Comparison of ENCODE assay signal across 9 cellular contexts in the genomic region with DNA sequence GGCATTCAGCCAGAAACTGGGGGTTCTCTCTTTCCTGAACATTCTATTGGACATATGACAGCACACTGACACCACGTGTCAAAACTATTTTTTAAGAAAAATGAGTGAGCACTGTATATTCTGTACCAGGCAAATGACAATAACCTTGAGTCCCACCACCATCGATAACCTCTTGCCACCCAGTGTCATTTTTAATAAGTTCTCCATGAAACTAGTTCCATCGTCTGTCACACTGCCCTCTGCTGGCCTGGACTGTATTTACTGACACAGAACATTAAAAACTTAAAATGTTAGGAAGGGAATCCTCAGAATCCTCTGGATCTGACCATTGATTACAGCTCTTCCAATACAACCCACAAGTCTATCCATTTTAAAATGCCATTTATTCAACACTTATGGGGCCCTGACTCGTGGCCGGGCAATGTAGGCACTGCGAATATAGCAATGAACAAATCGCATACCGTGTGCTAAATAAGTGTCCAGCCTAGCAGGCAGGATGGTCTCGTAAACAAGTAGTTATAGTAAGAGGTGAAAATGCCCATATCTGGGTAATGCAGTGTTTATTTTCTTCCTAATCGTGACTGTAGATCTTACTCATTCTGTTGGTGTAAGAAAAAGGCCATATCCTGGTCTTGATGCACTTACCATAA. TPM values are rescaled to one million over a fixed set of nuclear protein-coding genes. Genes with fewer than 3 reads are reported as not detected.
DNase-seq lines count a peak whose midpoint lies in the region; ATAC-seq and TF ChIP-seq lines count a peak whose summit lies in the region.
"Had no signal": no experiment of that assay in that cellular context is flagged by ENCODE, and none has a peak within 500 bp of the region (broad histone marks: within the 10 kb centered on the region; RNA-seq: fewer than 3 reads in every experiment).

No MANE protein-coding gene starts in this region.

- H3K36me3 Mint-ChIP-seq in memory B cell: no peaks in the 10 kb centered on the region

- no peaks in the 10 kb centered on the region for H3K27me3 Mint-ChIP-seq in memory B cell

- DNase-seq in GM06990 (ENCODE audit: extremely low read depth, insufficient read length): peak; percentile 6
- peak; percentile 43 for DNase-seq in Jurkat, Clone E6-1 (ENCODE audit: low read depth, low spot score)
- DNase-seq in ecto neural progenitor cell (ENCODE audit: low spot score): peak; percentile 59
- peak; percentile 6 to 14 for DNase-seq in memory B cell (ENCODE audit: low spot score in 2 of 2)
- peak; percentile 21 for DNase-seq in stromal cell of bone marrow (ENCODE audit: low read depth)

- TF ChIP-seq CTCF in GM06990 (IDR thresholded peaks at IDR 0.05; ENCODE audit: insufficient read depth, low read length, poor library complexity, severe bottlenecking) (peak; percentile 59), VCaP (conservative IDR thresholded peaks at IDR 0.05) (peak; percentile 78)

- H3K36me3 ChIP-seq in GM06990 (ENCODE audit: control insufficient read depth, insufficient read depth, low read length): no peaks in the 10 kb centered on the region

- no peaks in the 10 kb centered on the region for H3K27me3 ChIP-seq in GM06990 (replicated peaks; ENCODE audit: control insufficient read depth, insufficient read depth, low read length)

- no peaks in the 10 kb centered on the region for H3K9me3 Mint-ChIP-seq in memory B cell
- H3K9me3 Mint-ChIP-seq: stimulated activated naive CD8-positive, alpha-beta T cell treated with anti-CD3 and anti-CD28 coated beads, Interleukin-15, Interleukin-2, amounts not matched to agents 100 ng/mL and 50 ng/mL, for 24 hours had no signal

- TF ChIP-seq POLR2A in GM18505 (IDR thresholded peaks at IDR 0.05; ENCODE audit: borderline replicate concordance, extremely low read depth, insufficient read depth, insufficient read length): no peak

- H3K4me3 ChIP-seq in GM06990 (replicated peaks; ENCODE audit: low read depth, low read length): no peak overlapping the region
- H3K4me3 ChIP-seq in Jurkat, Clone E6-1 (ENCODE audit: low read length): no peak overlapping the region

- no peak overlapping the region for H3K4me3 Mint-ChIP-seq in memory B cell
- H3K4me3 Mint-ChIP-seq: stimulated activated naive CD8-positive, alpha-beta T cell treated with anti-CD3 and anti-CD28 coated beads, Interleukin-15, Interleukin-2, amounts not matched to agents 100 ng/mL and 50 ng/mL, for 24 hours had no signal

- H3K27ac Mint-ChIP-seq in memory B cell: no peak overlapping the region
- H3K27ac Mint-ChIP-seq: stimulated activated naive CD8-positive, alpha-beta T cell treated with anti-CD3 and anti-CD28 coated beads, Interleukin-15, Interleukin-2, amounts not matched to agents 100 ng/mL and 50 ng/mL, for 24 hours had no signal

- H3K27ac ChIP-seq in VCaP: no peak overlapping the region

- no peak for ATAC-seq in memory B cell (ENCODE audit: low read depth)
- no peak for ATAC-seq in GM18505 (IDR thresholded peaks at IDR 0.05; ENCODE audit: unreplicated experiment)
- no peak for ATAC-seq in HG02571 (IDR thresholded peaks at IDR 0.05; ENCODE audit: unreplicated experiment)

- no peaks in the 10 kb centered on the region for H3K4me1 Mint-ChIP-seq in memory B cell

RNA-seq across cellular contexts. Expression of gene CACNB2, which starts 35.9 kb away (rescaled TPM):
- polyA plus RNA-seq in Jurkat, Clone E6-1 (2012; ENCODE audit: insufficient read depth, insufficient read length): 0.97 TPM

Comparison
In these comparisons a context has a peak if more than half of its experiments do, and no peak if none do; other contexts are left out.
1. DNase-seq: peak in every context shown above with its lines; median percentile 59 in ecto neural progenitor cell; 43 in Jurkat, Clone E6-1; 21 in stromal cell of bone marrow; 10 in memory B cell; 6 in GM06990.